12 cellular contexts compared by ENCODE assay signal in the genomic region with DNA sequence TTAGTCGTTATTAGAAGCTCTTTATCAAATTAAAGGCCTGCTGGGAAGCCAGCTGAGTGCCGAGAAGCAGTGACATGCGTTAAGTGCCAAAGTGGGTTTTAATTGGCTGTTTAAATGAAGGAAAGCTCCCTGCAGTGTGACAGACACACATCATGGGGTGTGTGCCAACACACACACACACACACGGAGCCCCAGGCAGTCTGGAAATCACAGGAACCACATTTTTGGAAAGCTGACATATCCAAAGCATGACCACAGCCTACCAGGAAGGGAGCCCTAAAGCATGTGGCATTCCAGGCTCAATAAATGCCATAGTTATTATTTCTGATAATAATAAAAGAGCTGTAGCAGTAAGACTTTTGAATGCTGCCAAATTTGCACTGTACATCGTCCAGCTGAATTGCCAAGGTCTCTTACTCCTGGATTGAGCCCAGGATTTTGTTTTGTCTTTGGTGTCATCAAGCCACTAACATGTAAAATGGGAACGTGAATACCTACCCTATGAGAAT.
DNase-seq lines count a peak whose midpoint lies in the region; ATAC-seq, FAIRE-seq and TF ChIP-seq lines count a peak whose summit lies in the region.
"Had no signal": no experiment of that assay in that cellular context is flagged by ENCODE, and none has a peak within 500 bp of the region (broad histone marks: within the 10 kb centered on the region; RNA-seq: fewer than 3 reads in every experiment).

No MANE protein-coding gene starts in this region.

- H3K4me3 ChIP-seq in H1 (ENCODE audit: extremely low read depth in 1 of 4, insufficient read depth in 2 of 4, low read depth in 3 of 4, low read length in 4 of 4) (no peak overlapping the region), neuronal stem cell (ENCODE audit: low read length in 2 of 2) (no peak overlapping the region)
- H3K4me3 ChIP-seq: cardiac muscle cell had no signal

- H2BK5ac ChIP-seq in H1 (ENCODE audit: low read depth, low read length): no peak overlapping the region
- no peak overlapping the region for H2BK5ac ChIP-seq in neuronal stem cell (ENCODE audit: low read length)

- H3K4me1 ChIP-seq in H1 (replicated peaks in 1 of 4; ENCODE audit: control insufficient read depth in 3 of 4, insufficient read depth in 4 of 4, low read length in 3 of 4): no peaks in the 10 kb centered on the region; a peak in 1 of 7 replicates
- H3K4me1 ChIP-seq in neuronal stem cell (ENCODE audit: control insufficient read depth in 2 of 2, insufficient read depth in 1 of 2, low read depth in 1 of 2, low read length in 2 of 2): peaks cover 0 to 5% of the 10 kb centered on the region in 2 donors
- H3K4me1 ChIP-seq: Caco-2 had no signal

- FAIRE-seq in H1 (lab: Jason Lieb, UNC): no peak

- no peaks in the 10 kb centered on the region for H4K20me1 ChIP-seq in H1 (replicated peaks in 1 of 2; ENCODE audit: control insufficient read depth in 1 of 2, insufficient read depth in 2 of 2, low read length in 2 of 2)

- no peak overlapping the region for H2AK5ac ChIP-seq in H1 (ENCODE audit: low read depth, low read length)
- H2AK5ac ChIP-seq in neuronal stem cell (ENCODE audit: low read depth, low read length): no peak overlapping the region

- no peaks in the 10 kb centered on the region for H3K79me2 ChIP-seq in H1 (ENCODE audit: control insufficient read depth in 1 of 2, insufficient read depth in 2 of 2, low read length in 2 of 2)

- H3K4ac ChIP-seq in H1 (replicated peaks; ENCODE audit: insufficient read length, low read depth, low read length) (peak overlapping the region; percentile 51), neuronal stem cell (ENCODE audit: low read length) (no peak overlapping the region)

- peaks cover 23 to 28% of the 10 kb centered on the region in 2 experiments for H3K9me3 ChIP-seq in H1 (ENCODE audit: insufficient read depth in 2 of 2, low read depth in 1 of 2, low read length in 1 of 2)
- H3K9me3 ChIP-seq in neuronal stem cell (replicated peaks in 1 of 2; ENCODE audit: control insufficient read depth in 2 of 2, insufficient read depth in 1 of 2, low read depth in 1 of 2, low read length in 2 of 2): peaks cover 15% of the 10 kb centered on the region in 2 donors

- peak; percentile 86 for DNase-seq in AG09319 (ENCODE audit: extremely low read depth, low read depth)
- peak; percentile 53 for DNase-seq in NCI-H226
- DNase-seq in H1 (ENCODE audit: low read depth in 1 of 2, low spot score in 2 of 2): no peak
- DNase-seq in neuronal stem cell (ENCODE audit: low spot score): no peak
- DNase-seq in NCI-H510A (lab: John Stamatoyannopoulos, UW): no peak
- no peak for DNase-seq in effector memory CD8-positive, alpha-beta T cell
- DNase-seq in CD14-positive monocyte (ENCODE audit: low spot score): no peak
- DNase-seq: activated CD4-positive, alpha-beta T cell treated with anti-CD3 and anti-CD28 coated beads for 36 hours; Caco-2; NCI-H526 had no signal

- no peaks in the 10 kb centered on the region for H3K4me1 Mint-ChIP-seq in effector memory CD8-positive, alpha-beta T cell (ENCODE audit: low read depth in 2 of 2)
- H3K4me1 Mint-ChIP-seq in CD14-positive monocyte: no peaks in the 10 kb centered on the region
- H3K4me1 Mint-ChIP-seq: activated CD4-positive, alpha-beta T cell treated with anti-CD3 and anti-CD28 coated beads for 36 hours had no signal

- H3K18ac ChIP-seq in H1 (ENCODE audit: extremely low read depth, low read length) (no peak overlapping the region), neuronal stem cell (ENCODE audit: low read length) (no peak overlapping the region)

- no peak overlapping the region for H4K5ac ChIP-seq in H1 (ENCODE audit: insufficient read length, low read depth, low read length)

- peaks cover 7 to 12% of the 10 kb centered on the region in 2 donors for H3K9me3 Mint-ChIP-seq in effector memory CD8-positive, alpha-beta T cell
- H3K9me3 Mint-ChIP-seq in CD14-positive monocyte: peaks cover 28 to 42% (median 35%) of the 10 kb centered on the region in 7 donors

- POLR2A ChIA-PET in H1 (lab: Charles Lee; ENCODE audit: partially characterized antibody): no interaction called here

- H3K4me2 ChIP-seq in H1 (ENCODE audit: insufficient read depth in 1 of 2, low read depth in 2 of 2, low read length in 2 of 2) (no peak overlapping the region), neuronal stem cell (ENCODE audit: insufficient read depth, low read length, poor library complexity, severe bottlenecking) (no peak overlapping the region)

- no peak for TF ChIP-seq CTCF in AG09319 (IDR thresholded peaks at IDR 0.05; ENCODE audit: low read depth, low read length)
- TF ChIP-seq CTCF in H1 (IDR thresholded peaks at IDR 0.05; ENCODE audit: control extremely low read depth in 1 of 3, insufficient read depth in 1 of 3, low read depth in 1 of 3, low read length in 3 of 3): no peak
- no peak for TF ChIP-seq CTCF in CD14-positive monocyte (IDR thresholded peaks at IDR 0.05)

- H3K4me3 Mint-ChIP-seq in effector memory CD8-positive, alpha-beta T cell: no peak overlapping the region
- H3K4me3 Mint-ChIP-seq in CD14-positive monocyte: no peak overlapping the region
- H3K4me3 Mint-ChIP-seq: activated CD4-positive, alpha-beta T cell treated with anti-CD3 and anti-CD28 coated beads for 36 hours had no signal

- H3K27me3 ChIP-seq in H1 (replicated peaks in 1 of 4; ENCODE audit: control insufficient read depth in 3 of 4, extremely low read depth in 1 of 4, insufficient read depth in 3 of 4, low read length in 3 of 4) (no peaks in the 10 kb centered on the region; a peak in 1 of 7 replicates), neuronal stem cell (ENCODE audit: control insufficient read depth in 3 of 3, insufficient read depth in 3 of 3, low read depth in 1 of 3, low read length in 3 of 3) (peaks cover 0 to 2% (median 0%) of the 10 kb centered on the region in 3 experiments)
- H3K27me3 ChIP-seq: cardiac muscle cell had no signal

- no peak overlapping the region for H3K9ac ChIP-seq in H1 (replicated peaks in 1 of 4; ENCODE audit: extremely low read depth in 1 of 4, low read depth in 3 of 4, low read length in 3 of 4)
- no peak overlapping the region for H3K9ac ChIP-seq in neuronal stem cell (ENCODE audit: low read depth, low read length, poor library complexity)

- H3K36me3 Mint-ChIP-seq in effector memory CD8-positive, alpha-beta T cell (ENCODE audit: insufficient read depth): no peaks in the 10 kb centered on the region
- peaks cover 0 to 2% of the 10 kb centered on the region in 2 donors for H3K36me3 Mint-ChIP-seq in CD14-positive monocyte

- H2AFZ ChIP-seq in H1 (ENCODE audit: low read length) (no peak overlapping the region), neuronal stem cell (ENCODE audit: low read length) (peak overlapping the region; percentile 15)

- no peaks in the 10 kb centered on the region for H3K23me2 ChIP-seq in H1 (ENCODE audit: low read depth, low read length)

- no peak for ATAC-seq in GM18868 (IDR thresholded peaks at IDR 0.05; ENCODE audit: unreplicated experiment)
- no peak for ATAC-seq in effector memory CD8-positive, alpha-beta T cell (replicated peaks)
- ATAC-seq: activated CD4-positive, alpha-beta T cell treated with anti-CD3 and anti-CD28 coated beads for 36 hours had no signal

- no peak overlapping the region for H2BK120ac ChIP-seq in H1 (replicated peaks; ENCODE audit: low read depth, low read length)
- no peak overlapping the region for H2BK120ac ChIP-seq in neuronal stem cell (ENCODE audit: low read depth, low read length)

- H2BK20ac ChIP-seq in H1 (ENCODE audit: low read length): no peak overlapping the region

- H3K36me3 ChIP-seq in H1 (ENCODE audit: control insufficient read depth in 2 of 4, insufficient read depth in 4 of 4, low read length in 3 of 4): peaks cover 0 to 3% (median 0%) of the 10 kb centered on the region in 4 experiments; a peak in 1 of 8 replicates
- H3K36me3 ChIP-seq in neuronal stem cell (replicated peaks in 1 of 2; ENCODE audit: control insufficient read depth in 2 of 2, insufficient read depth in 2 of 2, low read length in 2 of 2): no peaks in the 10 kb centered on the region
- H3K36me3 ChIP-seq: cardiac muscle cell had no signal

- TF ChIP-seq POLR2A in H1 (IDR thresholded peaks at IDR 0.05; ENCODE audit: control extremely low read depth in 1 of 2, low read depth in 2 of 2, low read length in 2 of 2): no peak

- no peak overlapping the region for H3K27ac Mint-ChIP-seq in effector memory CD8-positive, alpha-beta T cell
- H3K27ac Mint-ChIP-seq in CD14-positive monocyte: no peak overlapping the region
- H3K27ac Mint-ChIP-seq: activated CD4-positive, alpha-beta T cell treated with anti-CD3 and anti-CD28 coated beads for 36 hours had no signal

- H3K27ac ChIP-seq in H1 (ENCODE audit: low read depth, low read length) (no peak overlapping the region), neuronal stem cell (replicated peaks; ENCODE audit: low read length) (no peak overlapping the region)
- H3K27ac ChIP-seq: cardiac muscle cell had no signal

- WGBS in H1 (ENCODE audit: extremely low coverage in 1 of 2, insufficient coverage in 1 of 2, insufficient read length in 1 of 2, insufficient replicate concordance in 2 of 2, low coverage in 1 of 2, low lambda C conversion rate in 2 of 2, missing lambda C conversion rate in 1 of 2), 2 experiments: 86% methylated on average over 6 of the region's 6 CpGs; no CpG with 5 or more reads in 1 of the 2 experiments
- WGBS in neuronal stem cell (ENCODE audit: extremely low coverage in 2 of 2, insufficient read length in 2 of 2, insufficient replicate concordance in 1 of 2), 2 donors: no CpG with 5 or more reads among the region's 6 CpGs

- no peak for TF ChIP-seq EP300 in H1 (IDR thresholded peaks at IDR 0.05; ENCODE audit: borderline replicate concordance in 1 of 2, low read depth in 2 of 2, low read length in 2 of 2)

- H4K8ac ChIP-seq in H1 (ENCODE audit: extremely low read depth, insufficient read depth, low read length) (no peak overlapping the region), neuronal stem cell (ENCODE audit: low read depth, low read length) (no peak overlapping the region)

- H3K56ac ChIP-seq in H1 (replicated peaks; ENCODE audit: insufficient read length, low read depth, low read length): no peak overlapping the region

- H2BK15ac ChIP-seq in H1 (ENCODE audit: low read length) (no peak overlapping the region), neuronal stem cell (ENCODE audit: low read length) (no peak overlapping the region)

- H3K79me1 ChIP-seq in H1 (ENCODE audit: low read depth, low read length) (no peaks in the 10 kb centered on the region), neuronal stem cell (ENCODE audit: low read depth, low read length) (no peaks in the 10 kb centered on the region)

- CTCF ChIA-PET in H1 (lab: Charles Lee; ENCODE audit: partially characterized antibody): interaction anchor here (0.7 kb wide), 1 partner anchor 39 kb away, joined by 3 read pairs; no protein-coding TSS in a partner anchor

- no peak overlapping the region for H4K91ac ChIP-seq in H1 (replicated peaks; ENCODE audit: insufficient read length, low read length)
- H4K91ac ChIP-seq in neuronal stem cell (ENCODE audit: low read depth, low read length, poor library complexity): no peak overlapping the region

- H2BK12ac ChIP-seq in H1 (ENCODE audit: low read depth, low read length) (no peak overlapping the region), neuronal stem cell (ENCODE audit: low read length) (no peak overlapping the region)

- intact Hi-C loops in CD14-positive monocyte (cut with micrococcal nuclease): no loop called here

- H3K14ac ChIP-seq in H1 (ENCODE audit: insufficient read length) (no peak overlapping the region), neuronal stem cell (ENCODE audit: low read length) (no peak overlapping the region)

- TF ChIP-seq RAD21 in H1 (IDR thresholded peaks at IDR 0.05 in 1 of 2, conservative IDR thresholded peaks at IDR 0.05 in 1 of 2; ENCODE audit: low read depth in 2 of 2, low read length in 2 of 2): no peak

- H3K27me3 Mint-ChIP-seq in effector memory CD8-positive, alpha-beta T cell: peaks cover 10 to 17% of the 10 kb centered on the region in 2 donors
- peaks cover 5 to 9% (median 6%) of the 10 kb centered on the region in 3 donors for H3K27me3 Mint-ChIP-seq in CD14-positive monocyte (ENCODE audit: low read depth in 3 of 3)

- H3K23ac ChIP-seq in H1 (ENCODE audit: insufficient read length) (no peak overlapping the region), neuronal stem cell (ENCODE audit: low read depth, low read length, poor library complexity) (no peak overlapping the region)

Comparison
In these comparisons a context has a peak if more than half of its experiments do, and no peak if none do; other contexts are left out.
1. DNase-seq: peak in AG09319 (single experiment) and NCI-H226 (single experiment); none in H1 (0 of 2), neuronal stem cell (single experiment), NCI-H510A (single experiment), effector memory CD8-positive, alpha-beta T cell (0 of 3) and CD14-positive monocyte (single experiment).